Comparison of ENCODE assay signal across 13 cellular contexts in genomic region chr3:50383750-50384149, GRCh38. TPM values are rescaled to one million over a fixed set of nuclear protein-coding genes. Genes with fewer than 3 reads are reported as not detected.
DNase-seq lines count a peak whose midpoint lies in the region; ATAC-seq, FAIRE-seq and TF ChIP-seq lines count a peak whose summit lies in the region.
"Had no signal": no experiment of that assay in that cellular context is flagged by ENCODE, and none has a peak within 500 bp of the region (broad histone marks: within the 10 kb centered on the region; RNA-seq: fewer than 3 reads in every experiment).

No MANE protein-coding gene starts in this region.

- no peak for TF ChIP-seq EP300 in Ishikawa (IDR thresholded peaks at IDR 0.05; ENCODE audit: borderline replicate concordance)

- no peaks in the 10 kb centered on the region for H3K79me2 ChIP-seq in astrocyte (ENCODE audit: insufficient read depth, low read length)

- H2AFZ ChIP-seq in astrocyte (ENCODE audit: low read depth, low read length), result no peak overlapping the region

- TF ChIP-seq RAD21 in Ishikawa (IDR thresholded peaks at IDR 0.05; ENCODE audit: low read depth), result no peak

- no peaks in the 10 kb centered on the region for H3K36me3 ChIP-seq in astrocyte (ENCODE audit: insufficient read depth, low read length)
- H3K36me3 ChIP-seq in CD4-positive, alpha-beta memory T cell (ENCODE audit: insufficient read depth, low read length), result no peaks in the 10 kb centered on the region
- H3K36me3 ChIP-seq: BLaER1 treated with 17β-estradiol and CSF1 and Interleukin-3, amounts not matched to agents 10 nM and 100 nM had no signal

- H3K4me2 ChIP-seq in astrocyte (ENCODE audit: low read length), result no peak overlapping the region

- no peak for TF ChIP-seq CTCF in astrocyte (IDR thresholded peaks at IDR 0.05; ENCODE audit: insufficient read depth, low read depth, low read length)

- H3K27ac Mint-ChIP-seq in astrocyte (ENCODE audit: unreplicated experiment), result peak overlapping the region; percentile 23
- peak overlapping the region; percentile 9 for H3K27ac Mint-ChIP-seq in stimulated activated effector memory CD8-positive, alpha-beta T cell treated with anti-CD3 and anti-CD28 coated beads, Interleukin-12 subunit alpha, Interleukin-12 subunit beta, amount 100 ng/mL, for 72 hours
- H3K27ac Mint-ChIP-seq in CD4-positive, alpha-beta memory T cell, result no peak overlapping the region

- H3K27ac ChIP-seq in astrocyte (ENCODE audit: low read depth, low read length), result no peak overlapping the region
- H3K27ac ChIP-seq in CD4-positive, alpha-beta memory T cell (ENCODE audit: low read depth, low read length), result no peak overlapping the region
- H3K27ac ChIP-seq: BLaER1 treated with 17β-estradiol and CSF1 and Interleukin-3, amounts not matched to agents 10 nM and 100 nM had no signal

- POLR2A ChIA-PET in CD4-positive, alpha-beta memory T cell (lab: Charles Lee; ENCODE audit: partially characterized antibody), result no interaction called here

- H3K4me3 Mint-ChIP-seq in astrocyte (ENCODE audit: unreplicated experiment), result no peak overlapping the region
- H3K4me3 Mint-ChIP-seq in stimulated activated effector memory CD8-positive, alpha-beta T cell treated with anti-CD3 and anti-CD28 coated beads, Interleukin-12 subunit alpha, Interleukin-12 subunit beta, amount 100 ng/mL, for 72 hours, result no peak overlapping the region
- H3K4me3 Mint-ChIP-seq in CD4-positive, alpha-beta memory T cell, result no peak overlapping the region
- H3K4me3 Mint-ChIP-seq: CD4-positive, CD25-positive, alpha-beta regulatory T cell had no signal

- peaks cover 6% of the 10 kb centered on the region for H3K4me1 ChIP-seq in astrocyte (ENCODE audit: insufficient read depth, low read length)
- H3K4me1 ChIP-seq in CD4-positive, alpha-beta memory T cell (ENCODE audit: insufficient read depth, low read length), result no peaks in the 10 kb centered on the region

- no peak overlapping the region for H3K4me3 ChIP-seq in astrocyte (ENCODE audit: insufficient read depth, low read depth, low read length)
- H3K4me3 ChIP-seq in CD4-positive, alpha-beta memory T cell (ENCODE audit: low read length in 2 of 2), result no peak overlapping the region
- H3K4me3 ChIP-seq: BLaER1 treated with 17β-estradiol and CSF1 and Interleukin-3, amounts not matched to agents 10 nM and 100 nM had no signal

- H4K20me1 ChIP-seq in astrocyte (ENCODE audit: insufficient read depth, low read length), result no peaks in the 10 kb centered on the region
- H4K20me1 ChIP-seq: BLaER1 treated with 17β-estradiol and CSF1 and Interleukin-3, amounts not matched to agents 10 nM and 100 nM had no signal

- no peaks in the 10 kb centered on the region for H3K4me1 Mint-ChIP-seq in astrocyte (ENCODE audit: low read depth, unreplicated experiment)
- no peaks in the 10 kb centered on the region for H3K4me1 Mint-ChIP-seq in stimulated activated effector memory CD8-positive, alpha-beta T cell treated with anti-CD3 and anti-CD28 coated beads, Interleukin-12 subunit alpha, Interleukin-12 subunit beta, amount 100 ng/mL, for 72 hours
- H3K4me1 Mint-ChIP-seq in CD4-positive, alpha-beta memory T cell, result no peaks in the 10 kb centered on the region
- H3K4me1 Mint-ChIP-seq: CD4-positive, CD25-positive, alpha-beta regulatory T cell had no signal

- peak; percentile 23 for ATAC-seq in esophagus mucosa
- ATAC-seq in stimulated activated effector memory CD8-positive, alpha-beta T cell treated with anti-CD3 and anti-CD28 coated beads, Interleukin-12 subunit alpha, Interleukin-12 subunit beta, amount 100 ng/mL, for 72 hours, result no peak

- intact Hi-C loops in CD4-positive, alpha-beta memory T cell (cut with micrococcal nuclease), result no loop called here

- H3K27me3 ChIP-seq in astrocyte (ENCODE audit: insufficient read depth, low read length), result no peaks in the 10 kb centered on the region
- no peaks in the 10 kb centered on the region for H3K27me3 ChIP-seq in CD4-positive, alpha-beta memory T cell (ENCODE audit: insufficient read depth, low read length)
- H3K27me3 ChIP-seq: BLaER1 treated with 17β-estradiol and CSF1 and Interleukin-3, amounts not matched to agents 10 nM and 100 nM had no signal

- no peaks in the 10 kb centered on the region for H3K9me3 ChIP-seq in astrocyte (ENCODE audit: insufficient read depth, low read depth, low read length)
- H3K9me3 ChIP-seq in CD4-positive, alpha-beta memory T cell (ENCODE audit: control insufficient read depth in 1 of 2, low read length in 2 of 2), result no peaks in the 10 kb centered on the region
- H3K9me3 ChIP-seq: BLaER1 treated with 17β-estradiol and CSF1 and Interleukin-3, amounts not matched to agents 10 nM and 100 nM had no signal

- CTCF ChIA-PET in CD4-positive, alpha-beta memory T cell (lab: Charles Lee; ENCODE audit: partially characterized antibody), result no interaction called here

- DNase-seq in astrocyte (ENCODE audit: low read depth) (no peak), SHP77 treated with DMSO at 0.1 percent for 48 hours (lab: John Stamatoyannopoulos, UW) (no peak), H4 (ENCODE audit: low spot score) (no peak)
- DNase-seq in stimulated activated effector memory CD8-positive, alpha-beta T cell treated with anti-CD3 and anti-CD28 coated beads, Interleukin-12 subunit alpha, Interleukin-12 subunit beta, amount 100 ng/mL, for 72 hours (ENCODE audit: low spot score in 2 of 2), result no peak
- DNase-seq in CD4-positive, alpha-beta memory T cell, result no peak
- DNase-seq: ACHN; Calu3; CD4-positive, CD25-positive, alpha-beta regulatory T cell; DMS 273 treated with DMSO at 0.1 percent for 48 hours; H7 had no signal

- no peak overlapping the region for H3K9ac ChIP-seq in astrocyte (ENCODE audit: low read length)

- FAIRE-seq in astrocyte (lab: Jason Lieb, UNC), result no peak

- H3K27me3 Mint-ChIP-seq in astrocyte (ENCODE audit: low read depth, unreplicated experiment), result peaks cover 51% of the 10 kb centered on the region
- no peaks in the 10 kb centered on the region for H3K27me3 Mint-ChIP-seq in CD4-positive, alpha-beta memory T cell

- no peaks in the 10 kb centered on the region for H3K9me3 Mint-ChIP-seq in astrocyte (ENCODE audit: unreplicated experiment)
- no peaks in the 10 kb centered on the region for H3K9me3 Mint-ChIP-seq in stimulated activated effector memory CD8-positive, alpha-beta T cell treated with anti-CD3 and anti-CD28 coated beads, Interleukin-12 subunit alpha, Interleukin-12 subunit beta, amount 100 ng/mL, for 72 hours
- no peaks in the 10 kb centered on the region for H3K9me3 Mint-ChIP-seq in CD4-positive, alpha-beta memory T cell
- H3K9me3 Mint-ChIP-seq: CD4-positive, CD25-positive, alpha-beta regulatory T cell had no signal

- no peaks in the 10 kb centered on the region for H3K36me3 Mint-ChIP-seq in astrocyte (ENCODE audit: low read depth, unreplicated experiment)
- H3K36me3 Mint-ChIP-seq in stimulated activated effector memory CD8-positive, alpha-beta T cell treated with anti-CD3 and anti-CD28 coated beads, Interleukin-12 subunit alpha, Interleukin-12 subunit beta, amount 100 ng/mL, for 72 hours, result no peaks in the 10 kb centered on the region
- H3K36me3 Mint-ChIP-seq in CD4-positive, alpha-beta memory T cell, result no peaks in the 10 kb centered on the region
- H3K36me3 Mint-ChIP-seq: CD4-positive, CD25-positive, alpha-beta regulatory T cell had no signal

TF ChIP-seq in Ishikawa, 13 proteins besides CTCF, POLR2A, EP300 and RAD21:
- TF ChIP-seq FOXM1 (IDR thresholded peaks at IDR 0.05; ENCODE audit: borderline replicate concordance, low read depth) (no peak), NFIC (IDR thresholded peaks at IDR 0.05) (0 out of 2 replicates have a peak, but pooled peaks have one; percentile 43)
TF ChIP-seq in Ishikawa: peak in this region for 1.

RNA-seq across cellular contexts. Expression of gene TMEM115, which starts 24.4 kb away (rescaled TPM):
- total RNA-seq in astrocyte (48.7 and 49.8 TPM in 2 replicates), esophagus mucosa (19.3 TPM)
- 21.3 and 22.1 TPM in 2 replicates for total RNA-seq in H4 (2014; rRNA removed; shearing (Covaris generic))
- 10 to 100 TPM; 31.1 to 34.6 TPM for total RNA-seq in CD4-positive, alpha-beta memory T cell
- polyA plus RNA-seq in CD4-positive, alpha-beta memory T cell, result 10 to 100 TPM; 28.6 to 38.4 TPM

RNA-seq across cellular contexts. Expression of gene CYB561D2, which starts 33.1 kb away (rescaled TPM):
- total RNA-seq in astrocyte (18.9 and 19.4 TPM in 2 replicates), esophagus mucosa (15.5 TPM)
- 24.2 and 47.5 TPM in 2 replicates for total RNA-seq in H4 (2014; rRNA removed; shearing (Covaris generic))
- total RNA-seq in CD4-positive, alpha-beta memory T cell, result 10 to 100 TPM; 39.6 to 40.0 TPM
- 10 to 100 TPM; 66.2 to 68.3 TPM for polyA plus RNA-seq in CD4-positive, alpha-beta memory T cell

RNA-seq across cellular contexts. Expression of gene NPRL2, which starts 33.2 kb away (rescaled TPM):
- total RNA-seq in astrocyte (15.7 and 20.3 TPM in 2 replicates), esophagus mucosa (11.0 TPM)
- 18.2 and 27.8 TPM in 2 replicates for total RNA-seq in H4 (2014; rRNA removed; shearing (Covaris generic))
- 10 to 100 TPM; 50.0 to 53.0 TPM for total RNA-seq in CD4-positive, alpha-beta memory T cell
- polyA plus RNA-seq in CD4-positive, alpha-beta memory T cell, result 10 to 100 TPM; 39.6 to 41.9 TPM

RNA-seq across cellular contexts. Expression of gene ZMYND10, which starts 38.2 kb away (rescaled TPM):
- total RNA-seq in astrocyte, result 0.39 and 0.55 TPM in 2 replicates
- total RNA-seq in esophagus mucosa, result 0.64 TPM
- total RNA-seq in H4 (2014; rRNA removed; shearing (Covaris generic)), result 0.08 TPM in 1 of 2 replicates, not detected in the other
- 1 to 10 TPM; 3.7 to 4.2 TPM for total RNA-seq in CD4-positive, alpha-beta memory T cell
- not detected for polyA plus RNA-seq in CD4-positive, alpha-beta memory T cell

RNA-seq across cellular contexts. Expression of gene RASSF1, which starts 43.1 kb away (rescaled TPM):
- total RNA-seq in astrocyte (19.5 and 26.5 TPM in 2 replicates), esophagus mucosa (13.6 TPM)
- total RNA-seq in H4 (2014; rRNA removed; shearing (Covaris generic)), result 4.2 and 7.7 TPM in 2 replicates
- 10 to 100 TPM; 81.9 to 86.9 TPM for total RNA-seq in CD4-positive, alpha-beta memory T cell
- 10 to 100 TPM; 37.5 to 62.3 TPM for polyA plus RNA-seq in CD4-positive, alpha-beta memory T cell

Comparison
In these comparisons a context has a peak if more than half of its experiments do, and no peak if none do; other contexts are left out.
1. H3K27ac Mint-ChIP-seq: peak in astrocyte (single experiment) and stimulated activated effector memory CD8-positive, alpha-beta T cell treated with anti-CD3 and anti-CD28 coated beads, Interleukin-12 subunit alpha, Interleukin-12 subunit beta, amount 100 ng/mL, for 72 hours (single experiment); none in CD4-positive, alpha-beta memory T cell (0 of 7).